ENCODE assay signal across 8 cellular contexts in genomic region chr6:3751019-3751729, GRCh38. TPM values are rescaled to one million over a fixed set of nuclear protein-coding genes. Genes with fewer than 3 reads are reported as not detected.
DNase-seq lines count a peak whose midpoint lies in the region; ATAC-seq, FAIRE-seq and TF ChIP-seq lines count a peak whose summit lies in the region.

Gene PXDC1, minus strand, starts transcription at chr6:3751713. Its CDS starts 182 bp downstream, at chr6:3751531.

- no peak within 1 kb of the TSS for H3K27ac Mint-ChIP-seq in T-cell

- TF ChIP-seq CTCF in dorsolateral prefrontal cortex (IDR thresholded peaks at IDR 0.05 in 54 of 56, conservative IDR thresholded peaks at IDR 0.05 in 2 of 56; ENCODE audit: low read depth in 1 of 56, partially characterized antibody in 56 of 56) (no peak), testis (IDR thresholded peaks at IDR 0.05) (no peak)

- H3K4me1 ChIP-seq in testis = peaks cover 14% of the 10 kb centered on the region

- H3K27ac ChIP-seq in dorsolateral prefrontal cortex (peak within 1 kb of the TSS; percentile 17 to 98 (median 92)), testis (peak within 1 kb of the TSS; percentile 96 to 99)

- peaks cover 5 to 13% (median 7%) of the 10 kb centered on the region in 3 donors for H3K4me1 Mint-ChIP-seq in T-cell

- intact Hi-C loops in dorsolateral prefrontal cortex (cut with DNase I) = loop anchor here in 1 of 2 donors (5.0 kb wide), 1 partner anchor 41 kb away; no protein-coding TSS in a partner anchor
- intact Hi-C loops in testis (cut with DNase I; ENCODE audit: low total_unique reads) = no loop called here

- H3K9me3 Mint-ChIP-seq in T-cell = no peaks in the 10 kb centered on the region

- no peaks in the 10 kb centered on the region for H3K27me3 ChIP-seq in dorsolateral prefrontal cortex
- no peaks in the 10 kb centered on the region for H3K27me3 ChIP-seq in testis

- no peaks in the 10 kb centered on the region for H3K36me3 Mint-ChIP-seq in T-cell

- DNase-seq in GM12892 (ENCODE audit: insufficient read length) (peak; percentile 34), HEK293T (ENCODE audit: extremely low spot score) (peak; percentile 30), T-cell (peak in 18 of 34 experiments; percentile 4 to 45 (median 31)), dorsolateral prefrontal cortex (no peak), mesenteric fat pad (ENCODE audit: low spot score) (no peak), testis (no peak), AG20443 (ENCODE audit: low spot score) (no peak)

- CTCF ChIA-PET in HEK293T (lab: Yijun Ruan, JAX) (no interaction called here), T-cell (lab: Charles Lee) (no interaction called here)

- 0 to 1% methylated on average over 7 to 44 of the region's 94 CpGs for WGBS in testis, 2 donors

- H3K36me3 ChIP-seq in testis (ENCODE audit: low read depth, missing control alignments) = no peaks in the 10 kb centered on the region

- peak; percentile 44 for FAIRE-seq in GM12892 (lab: Jason Lieb, UNC)

- peaks cover 29 to 49% of the 10 kb centered on the region in 2 donors for H3K27me3 Mint-ChIP-seq in T-cell

- H3K4me3 ChIP-seq in dorsolateral prefrontal cortex = peak within 1 kb of the TSS; percentile 47 to 81 (median 72)
- H3K4me3 ChIP-seq in testis = peak within 1 kb of the TSS; percentile 74 to 85

- H3K4me3 Mint-ChIP-seq in T-cell = peak within 1 kb of the TSS; percentile 53 to 67 (median 64)

- TF ChIP-seq POLR2A in GM12892 (IDR thresholded peaks at IDR 0.05; ENCODE audit: low read depth, low read length) (no peak), testis (IDR thresholded peaks at IDR 0.05) (no peak)

- POLR2A ChIA-PET in HEK293T (lab: Yijun Ruan, JAX) (interaction anchor here (2.3 kb wide), 1 partner anchor 270 kb away, joined by 14 read pairs; a partner anchor contains a TSS), T-cell (lab: Charles Lee) (no interaction called here)

- no peaks in the 10 kb centered on the region for H3K9me3 ChIP-seq in testis

- peak; percentile 45 to 61 (median 56) for ATAC-seq in T-cell (replicated peaks in 1 of 4)
- ATAC-seq in GM21786 (IDR thresholded peaks at IDR 0.05; ENCODE audit: unreplicated experiment) = no peak

TF ChIP-seq in HEK293T, 16 proteins besides CTCF, POLR2A, EP300 and RAD21:
- TF ChIP-seq SUZ12 (IDR thresholded peaks at IDR 0.05) = no peak
- TF ChIP-seq ELF4 (IDR thresholded peaks at IDR 0.05) = no peak
- TF ChIP-seq FOXM1 (IDR thresholded peaks at IDR 0.05; ENCODE audit: borderline replicate concordance) = no peak
- peak; percentile 82 for TF ChIP-seq L3MBTL2 (conservative IDR thresholded peaks at IDR 0.05)
- TF ChIP-seq ZNF384 (IDR thresholded peaks at IDR 0.05) = no peak
- TF ChIP-seq BHLHE40 (IDR thresholded peaks at IDR 0.05; ENCODE audit: borderline replicate concordance) = no peak
- TF ChIP-seq CTBP1 (IDR thresholded peaks at IDR 0.05; ENCODE audit: borderline replicate concordance) = no peak
- no peak for TF ChIP-seq SP1 (IDR thresholded peaks at IDR 0.05)

RNA-seq across cellular contexts. Expression of gene PXDC1, which starts in this region (rescaled TPM):
- 1.9 TPM for polyA plus RNA-seq in GM12892 (2012; ENCODE audit: missing spikeins)
- total RNA-seq in T-cell (1 to 10 TPM in 1 of 5 donors, under 1 TPM in 4; 0.30 to 1.2 (median 0.41) TPM), dorsolateral prefrontal cortex (10 to 100 TPM in 115 of 120 experiments, 1 to 10 TPM in 5; 8.4 to 47.3 (median 17.5) TPM), mesenteric fat pad (133 TPM), testis (10 to 100 TPM; 14.3 to 38.2 TPM)
- 16.9 TPM for polyA plus RNA-seq in testis (ENCODE audit: insufficient read depth, low read depth, low replicate concordance)

Comparison
In these comparisons a context has a peak if more than half of its experiments do, and no peak if none do; other contexts are left out.
1. RNA of gene PXDC1 (total RNA-seq): 133 TPM in mesenteric fat pad (single experiment), 14.3 to 38.2 TPM in testis and 8.4 to 47.3 TPM in dorsolateral prefrontal cortex; 0.30 to 1.2 TPM in T-cell; every median in the first group is over 4 times any median in the second.
2. DNase-seq: peak in GM12892 (single experiment), HEK293T (single experiment) and T-cell (18 of 34); none in dorsolateral prefrontal cortex (0 of 10), mesenteric fat pad (single experiment), testis (single experiment) and AG20443 (single experiment).